In the genomic region with DNA sequence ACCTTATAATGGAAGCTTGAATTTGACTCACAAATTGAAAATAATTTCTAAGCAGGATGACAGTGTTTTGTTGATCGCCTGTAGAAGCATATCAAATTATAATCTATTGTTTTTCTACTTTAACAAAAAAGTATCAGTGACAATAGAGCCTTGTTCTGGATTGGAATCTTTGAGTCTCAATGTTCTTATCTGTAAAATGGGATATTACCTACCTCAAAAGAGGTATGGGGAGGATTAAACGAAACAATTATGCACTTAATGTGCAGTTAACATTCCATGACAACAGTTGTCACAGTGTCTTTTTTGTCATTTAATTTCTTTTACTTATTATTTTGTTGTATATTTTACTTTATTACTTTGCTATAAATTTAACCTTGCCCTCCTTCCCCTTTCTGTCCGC, we compare ENCODE assay signal across 11 cellular contexts. TPM values are rescaled to one million over a fixed set of nuclear protein-coding genes. Genes with fewer than 3 reads are reported as not detected.
A peak's percentile ranks its signal among the peaks of the same experiment; 100 is the strongest.
DNase-seq lines count a peak whose midpoint lies in the region; ATAC-seq and TF ChIP-seq lines count a peak whose summit lies in the region.
"Had no signal": no experiment of that assay in that cellular context is flagged by ENCODE, and none has a peak within 500 bp of the region (broad histone marks: within the 10 kb centered on the region; RNA-seq: fewer than 3 reads in every experiment).

No MANE protein-coding gene starts in this region.

- no peaks in the 10 kb centered on the region for H3K27me3 Mint-ChIP-seq in central memory CD8-positive, alpha-beta T cell
- no peaks in the 10 kb centered on the region for H3K27me3 Mint-ChIP-seq in naive B cell

- WGBS in IMR-90 (ENCODE audit: extremely low coverage in 2 of 2, insufficient read length in 1 of 2), 2 experiments = no CpG with 5 or more reads among the region's 3 CpGs

- peaks cover 2% of the 10 kb centered on the region; the same call in 1 of the 2 replicates for H3K4me1 ChIP-seq in IMR-90 (ENCODE audit: control insufficient read depth, insufficient read depth, low read length)

- no peaks in the 10 kb centered on the region for H3K9me3 ChIP-seq in IMR-90 (ENCODE audit: control insufficient read depth, insufficient read depth, low read length)

- 0 out of 2 replicates have a peak overlapping the region, but pooled peaks have one; percentile 90 for H3K23ac ChIP-seq in IMR-90 (ENCODE audit: low read depth, low read length)

- H2BK120ac ChIP-seq in IMR-90 (ENCODE audit: low read depth, low read length) = no peak overlapping the region

- H3K4ac ChIP-seq in IMR-90 (ENCODE audit: low read depth, low read length) = no peak overlapping the region

- dilution Hi-C loops in IMR-90 (cut with HindIII; ENCODE audit: low sequenced_read_pairs, unreplicated experiment) = no loop called here

- H2AK9ac ChIP-seq in IMR-90 (replicated peaks; ENCODE audit: low read depth, low read length, poor library complexity) = no peak overlapping the region

- H2AFZ ChIP-seq in IMR-90 (replicated peaks; ENCODE audit: low read length, poor library complexity) = no peak overlapping the region

- H2BK5ac ChIP-seq in IMR-90 (ENCODE audit: low read depth, low read length, poor library complexity, severe bottlenecking) = no peak overlapping the region

- no peak overlapping the region for H3K27ac ChIP-seq in IMR-90 (ENCODE audit: insufficient read depth, low read length)

- in situ Hi-C loops in IMR-90 (cut with MboI; ENCODE audit: low sequenced_read_pairs) = no loop called here

- no peak overlapping the region for H3K56ac ChIP-seq in IMR-90 (ENCODE audit: extremely low read depth, insufficient read depth, low read length)

- ATAC-seq in IMR-90 (ENCODE audit: low read depth) (no peak), naive B cell (ENCODE audit: low read depth in 2 of 2) (no peak), HG03135 (IDR thresholded peaks at IDR 0.05; ENCODE audit: unreplicated experiment) (no peak), GM19452 (IDR thresholded peaks at IDR 0.05; ENCODE audit: unreplicated experiment) (no peak)
- ATAC-seq in central memory CD8-positive, alpha-beta T cell (replicated peaks; ENCODE audit: extremely low read depth, poor library complexity, severe bottlenecking) = no peak

- CTCF ChIA-PET in AG04449 (lab: Yijun Ruan, JAX) (interaction anchor here (1.2 to 9.7 kb wide), 3 partner anchors 12 to 143 kb away, joined by 3 to 182 read pairs (median 97); no protein-coding TSS in a partner anchor), IMR-90 (lab: Yijun Ruan, JAX) (no interaction called here)

- H3K9ac ChIP-seq in IMR-90 (ENCODE audit: low read depth, low read length) = peak overlapping the region; percentile 78; the same call in 1 of the 2 replicates

- TF ChIP-seq CTCF in AG04449 (IDR thresholded peaks at IDR 0.05; ENCODE audit: insufficient read depth, low read length, missing control alignments) (no peak), IMR-90 (conservative IDR thresholded peaks at IDR 0.05; ENCODE audit: low read depth, low read length) (no peak)

- peaks cover 29% of the 10 kb centered on the region for H3K36me3 Mint-ChIP-seq in central memory CD8-positive, alpha-beta T cell (ENCODE audit: insufficient read depth)
- peaks cover 7 to 15% of the 10 kb centered on the region in 2 donors for H3K36me3 Mint-ChIP-seq in naive B cell

- H3K27ac Mint-ChIP-seq in central memory CD8-positive, alpha-beta T cell (ENCODE audit: low read depth) = peak overlapping the region; percentile 85
- peak overlapping the region in 4 of 6 donors; percentile 93 to 99 (median 96) for H3K27ac Mint-ChIP-seq in naive B cell

- peaks cover 7 to 36% of the 10 kb centered on the region in 2 experiments for H3K79me1 ChIP-seq in IMR-90 (ENCODE audit: low read depth in 1 of 2, low read length in 2 of 2)

- TF ChIP-seq POLR2A in IMR-90 (IDR thresholded peaks at IDR 0.05; ENCODE audit: low read depth, low read length) = no peak

- DNase-seq in AG04449 (ENCODE audit: low read depth, low spot score) (no peak), IMR-90 (no peak), naive B cell (no peak), HUDEP-2 (lab: John Stamatoyannopoulos, UW; ENCODE audit: unreplicated experiment in 76 of 76) (no peak), DMS79 (lab: John Stamatoyannopoulos, UW) (no peak)
- no peak for DNase-seq in central memory CD8-positive, alpha-beta T cell (ENCODE audit: low spot score in 2 of 2)
- DNase-seq: GF-D8; hypothalamus; stimulated activated naive CD4-positive, alpha-beta T cell treated with Interleukin-2 at 50 U/mL for 16 hours had no signal

- no peak overlapping the region for H2BK20ac ChIP-seq in IMR-90 (ENCODE audit: low read depth, low read length)

- POLR2A ChIA-PET in AG04449 (lab: Yijun Ruan, JAX) = interaction anchor here (0.6 to 1.0 kb wide), 2 partner anchors 42 to 79 kb away, joined by 3 to 4 read pairs; partner anchors contain the start of gene NID2
- POLR2A ChIA-PET in IMR-90 (lab: Charles Lee; ENCODE audit: unreplicated experiment) = interaction anchor here (1.1 kb wide), 1 partner anchor 135 kb away, joined by 3 read pairs; no protein-coding TSS in a partner anchor

- no peak overlapping the region for H2BK15ac ChIP-seq in IMR-90 (ENCODE audit: low read depth, low read length)

- no TSS peak for BruUV-seq in IMR-90 (replicated peaks; lab: Mats Ljungman, UMichigan)

- peak overlapping the region; percentile 94 for H3K4me3 Mint-ChIP-seq in central memory CD8-positive, alpha-beta T cell
- peak overlapping the region; percentile 89 to 98 (median 94) for H3K4me3 Mint-ChIP-seq in naive B cell

- intact Hi-C loops in IMR-90 (cut with micrococcal nuclease) = loop anchor here (10.0 kb wide), 1 partner anchor 464 kb away; no protein-coding TSS in a partner anchor

- H3K4me3 ChIP-seq in AG04449 (ENCODE audit: low read depth, low read length) (peak overlapping the region; percentile 86), IMR-90 (ENCODE audit: insufficient read depth, low read depth, low read length) (peak overlapping the region; percentile 86)

- H3K27me3 ChIP-seq in IMR-90 (ENCODE audit: control insufficient read depth, insufficient read depth, low read length) = no peaks in the 10 kb centered on the region

- no peak overlapping the region for H4K8ac ChIP-seq in IMR-90 (ENCODE audit: low read depth in 2 of 2, low read length in 2 of 2)

- H3K36me3 ChIP-seq in IMR-90 (ENCODE audit: control insufficient read depth, insufficient read depth, low read length) = peaks cover 6% of the 10 kb centered on the region

- H3K4me1 Mint-ChIP-seq in central memory CD8-positive, alpha-beta T cell = peaks cover 35% of the 10 kb centered on the region
- peaks cover 29 to 33% (median 31%) of the 10 kb centered on the region in 3 donors for H3K4me1 Mint-ChIP-seq in naive B cell

- no peak overlapping the region for H2AK5ac ChIP-seq in IMR-90 (ENCODE audit: low read depth, low read length)

- H3K9me3 Mint-ChIP-seq in central memory CD8-positive, alpha-beta T cell = no peaks in the 10 kb centered on the region
- H3K9me3 Mint-ChIP-seq in naive B cell = no peaks in the 10 kb centered on the region

- TF ChIP-seq RAD21 in IMR-90 (IDR thresholded peaks at IDR 0.05; ENCODE audit: low read length) = no peak

- no peak overlapping the region for H4K5ac ChIP-seq in IMR-90 (ENCODE audit: low read depth, low read length)

- no peaks in the 10 kb centered on the region; the same call in 1 of the 2 replicates for H4K20me1 ChIP-seq in IMR-90 (ENCODE audit: insufficient read depth, low read length)

- H3K9me1 ChIP-seq in IMR-90 (ENCODE audit: insufficient read depth, low read length) = peaks cover 3% of the 10 kb centered on the region

- H4K91ac ChIP-seq in IMR-90 (ENCODE audit: insufficient read depth, low read depth, low read length) = no peak overlapping the region

- H3K14ac ChIP-seq in IMR-90 (replicated peaks; ENCODE audit: low read depth, low read length) = peak overlapping the region; percentile 93; the same call in 1 of the 2 replicates

- peak overlapping the region; percentile 87 for H3K4me2 ChIP-seq in IMR-90 (ENCODE audit: low read depth, low read length)

- H3K18ac ChIP-seq in IMR-90 (ENCODE audit: low read depth, low read length) = no peak overlapping the region

TF ChIP-seq in IMR-90, 13 proteins besides CTCF, POLR2A, EP300 and RAD21:
- TF ChIP-seq, protein P1, sequence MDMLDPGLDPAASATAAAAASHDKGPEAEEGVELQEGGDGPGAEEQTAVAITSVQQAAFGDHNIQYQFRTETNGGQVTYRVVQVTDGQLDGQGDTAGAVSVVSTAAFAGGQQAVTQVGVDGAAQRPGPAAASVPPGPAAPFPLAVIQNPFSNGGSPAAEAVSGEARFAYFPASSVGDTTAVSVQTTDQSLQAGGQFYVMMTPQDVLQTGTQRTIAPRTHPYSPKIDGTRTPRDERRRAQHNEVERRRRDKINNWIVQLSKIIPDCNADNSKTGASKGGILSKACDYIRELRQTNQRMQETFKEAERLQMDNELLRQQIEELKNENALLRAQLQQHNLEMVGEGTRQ (IDR thresholded peaks at IDR 0.05; ENCODE audit: low read depth, low read length) = no peak
- TF ChIP-seq RFX5 (IDR thresholded peaks at IDR 0.05; ENCODE audit: low read depth, low read length) = no peak
TF ChIP-seq in IMR-90: peak in this region for 0.

RNA-seq across cellular contexts. Expression of gene RTRAF, which starts 1.1 kb away (rescaled TPM):
- 53.2 and 94.7 TPM in 2 replicates for total RNA-seq in IMR-90 (2012; rRNA removed)
- polyA plus RNA-seq in IMR-90 (2012; rRNA removed) = 102 and 139 TPM in 2 replicates
- 4.0 and 8.4 TPM in 2 replicates for polyA plus RNA-seq in IMR-90 (2012; cell fraction: cytosol; rRNA removed)
- 1.5 and 27.7 TPM in 2 replicates for polyA plus RNA-seq in IMR-90 (2012; cell fraction: nucleus; rRNA removed; ENCODE audit: low replicate concordance)
- polyA plus RNA-seq in naive B cell (ENCODE audit: low read depth in 6 of 6) = 100 to 1,000 TPM in 5 of 6 donors, 10 to 100 TPM in 1; 95.0 to 184 (median 171) TPM
